ENCODE assay signal across 1 cellular context in the genomic region with DNA sequence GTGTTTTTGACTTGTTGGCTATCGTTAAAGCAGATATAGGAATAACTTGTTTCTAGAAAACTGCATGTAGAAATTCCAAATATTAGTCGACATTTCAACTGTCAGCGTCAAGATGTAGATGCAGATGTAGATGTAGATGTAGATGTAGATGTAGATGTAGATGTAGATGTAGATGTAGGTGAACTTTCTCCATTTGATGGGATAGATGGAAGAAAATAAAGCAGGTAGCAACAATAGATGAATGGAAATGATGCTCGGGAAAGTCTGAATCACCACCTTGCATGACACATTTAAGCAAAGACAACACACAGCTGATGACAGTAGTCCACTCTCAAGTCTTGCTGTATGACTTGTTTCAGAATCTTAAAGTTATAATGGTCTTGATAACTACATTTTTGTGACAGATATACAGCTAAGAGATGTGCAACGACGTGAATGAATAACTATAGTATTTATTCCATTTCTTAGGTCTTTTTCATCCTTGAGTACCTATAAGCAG.
TF ChIP-seq lines count a peak whose summit lies in the region.

No MANE protein-coding gene starts in this region.

TF ChIP-seq in IMR-90, 13 proteins besides CTCF, POLR2A, EP300 and RAD21:
- TF ChIP-seq MAZ (IDR thresholded peaks at IDR 0.05; ENCODE audit: borderline replicate concordance, low read depth, low read length), result no peak
- no peak for TF ChIP-seq SMC3 (IDR thresholded peaks at IDR 0.05; ENCODE audit: low read depth, low read length)
- no peak for TF ChIP-seq NFE2L2 (IDR thresholded peaks at IDR 0.05; ENCODE audit: low read depth, low read length)
- TF ChIP-seq MAFK (IDR thresholded peaks at IDR 0.05; ENCODE audit: low read depth, low read length), result no peak
- no peak for TF ChIP-seq RFX5 (IDR thresholded peaks at IDR 0.05; ENCODE audit: low read depth, low read length)
- TF ChIP-seq, protein P1, sequence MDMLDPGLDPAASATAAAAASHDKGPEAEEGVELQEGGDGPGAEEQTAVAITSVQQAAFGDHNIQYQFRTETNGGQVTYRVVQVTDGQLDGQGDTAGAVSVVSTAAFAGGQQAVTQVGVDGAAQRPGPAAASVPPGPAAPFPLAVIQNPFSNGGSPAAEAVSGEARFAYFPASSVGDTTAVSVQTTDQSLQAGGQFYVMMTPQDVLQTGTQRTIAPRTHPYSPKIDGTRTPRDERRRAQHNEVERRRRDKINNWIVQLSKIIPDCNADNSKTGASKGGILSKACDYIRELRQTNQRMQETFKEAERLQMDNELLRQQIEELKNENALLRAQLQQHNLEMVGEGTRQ (IDR thresholded peaks at IDR 0.05; ENCODE audit: low read depth, low read length), result no peak
- TF ChIP-seq CEBPB (IDR thresholded peaks at IDR 0.05; ENCODE audit: low read depth, low read length), result no peak
- TF ChIP-seq FOS (IDR thresholded peaks at IDR 0.05; ENCODE audit: low read depth, low read length), result no peak
- no peak for TF ChIP-seq ELK1 (IDR thresholded peaks at IDR 0.05; ENCODE audit: borderline replicate concordance, low read depth, low read length)
- no peak for TF ChIP-seq CHD1 (IDR thresholded peaks at IDR 0.05; ENCODE audit: low read depth, low read length)
- no peak for TF ChIP-seq MXI1 (IDR thresholded peaks at IDR 0.05; ENCODE audit: borderline replicate concordance, low read depth, low read length)
- no peak for TF ChIP-seq RCOR1 (IDR thresholded peaks at IDR 0.05; ENCODE audit: insufficient replicate concordance, low read length)
- TF ChIP-seq BHLHE40 (IDR thresholded peaks at IDR 0.05; ENCODE audit: low read depth, low read length), result no peak
